1 cellular context compared by ENCODE assay signal in the genomic region with DNA sequence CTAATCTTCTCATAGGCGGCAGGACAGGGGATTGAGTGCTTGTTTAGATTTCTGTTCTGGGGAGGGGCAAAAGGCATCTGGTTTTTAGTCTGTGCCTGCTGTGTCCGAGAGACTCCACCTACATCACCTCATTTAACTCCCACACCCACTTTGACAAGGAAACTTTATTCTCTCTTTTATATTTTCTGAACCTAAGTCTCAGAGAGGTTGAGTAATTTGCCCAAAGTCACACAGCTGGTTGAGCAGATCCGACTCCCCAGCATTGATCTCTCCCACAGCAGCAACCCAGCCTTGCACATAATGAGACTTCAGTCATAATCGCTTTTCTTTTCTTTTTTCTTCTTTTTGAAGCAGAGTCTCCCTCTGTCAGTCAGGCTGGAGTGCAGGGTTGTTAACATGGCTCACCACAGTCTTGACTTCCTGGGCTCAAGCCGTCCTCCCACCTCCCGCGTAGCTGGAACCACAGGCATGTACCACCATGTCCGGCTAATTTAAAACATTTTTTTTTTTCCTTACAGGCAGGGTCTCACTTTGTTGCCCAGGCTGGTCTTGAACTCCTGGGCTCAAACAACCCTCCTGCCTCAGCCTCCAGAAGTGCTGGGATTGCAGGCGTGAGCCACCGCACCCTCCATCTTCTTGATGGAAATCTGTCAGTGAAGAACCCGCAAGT.
TF ChIP-seq lines count a peak whose summit lies in the region.

No MANE protein-coding gene starts in this region.

TF ChIP-seq in HCT116, 20 proteins besides CTCF, POLR2A, EP300 and RAD21 (continued from another document):
- TF ChIP-seq ELF1 (IDR thresholded peaks at IDR 0.05; ENCODE audit: borderline replicate concordance, low read depth) (no peak), EGR1 (IDR thresholded peaks at IDR 0.05; ENCODE audit: low read depth) (no peak), POLR2AphosphoS5 (IDR thresholded peaks at IDR 0.05; ENCODE audit: low read depth, low read length) (no peak), CBX3 (IDR thresholded peaks at IDR 0.05; ENCODE audit: low read depth) (no peak)
